1 cellular context compared by ENCODE assay signal in the genomic region with DNA sequence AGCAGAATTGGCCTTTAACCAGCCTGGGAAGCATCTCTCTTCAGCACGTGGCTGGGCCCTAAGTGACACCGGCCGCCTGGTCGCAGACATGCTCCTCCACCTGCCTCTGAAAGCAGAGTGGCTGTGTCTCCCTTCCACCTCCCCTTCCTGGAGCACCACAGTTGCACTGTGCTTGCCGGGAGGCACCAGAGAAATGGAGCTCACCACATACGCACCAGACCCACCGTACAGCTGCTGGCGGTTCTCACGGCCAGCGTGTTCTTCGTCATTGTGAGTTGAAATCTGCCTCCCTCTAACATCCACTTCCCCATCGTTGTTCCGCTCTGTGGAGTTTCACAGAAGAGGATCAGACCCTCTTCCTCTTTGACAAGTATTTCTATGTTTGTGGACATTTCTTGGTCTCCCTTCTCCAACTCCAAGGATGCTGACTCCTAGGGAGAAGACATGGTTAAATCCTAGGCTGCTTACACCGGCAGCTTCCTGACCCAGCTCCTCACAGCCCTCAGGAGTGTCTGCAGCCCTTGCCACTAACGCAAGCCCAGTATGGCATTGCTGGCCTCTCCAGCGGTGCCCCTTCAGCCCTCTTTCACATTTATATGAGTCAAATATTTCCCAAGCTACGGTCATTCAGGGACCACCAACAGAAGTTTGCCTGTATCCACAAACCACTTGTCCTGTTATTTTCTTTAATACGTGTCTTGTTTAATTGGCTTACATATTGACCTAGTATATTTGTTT.
TF ChIP-seq lines count a peak whose summit lies in the region.

No MANE protein-coding gene starts in this region.

TF ChIP-seq in HepG2, 621 proteins besides CTCF, POLR2A, EP300 and RAD21:
- no peak for TF ChIP-seq CREM (IDR thresholded peaks at IDR 0.05)
- no peak for TF ChIP-seq CREM (CRISPR knock-in tag; IDR thresholded peaks at IDR 0.05)
- TF ChIP-seq HNRNPUL1 (IDR thresholded peaks at IDR 0.05; ENCODE audit: low read depth, low read length) = no peak
- TF ChIP-seq ISL2 (CRISPR knock-in tag; IDR thresholded peaks at IDR 0.05) = no peak
- TF ChIP-seq, protein P1, sequence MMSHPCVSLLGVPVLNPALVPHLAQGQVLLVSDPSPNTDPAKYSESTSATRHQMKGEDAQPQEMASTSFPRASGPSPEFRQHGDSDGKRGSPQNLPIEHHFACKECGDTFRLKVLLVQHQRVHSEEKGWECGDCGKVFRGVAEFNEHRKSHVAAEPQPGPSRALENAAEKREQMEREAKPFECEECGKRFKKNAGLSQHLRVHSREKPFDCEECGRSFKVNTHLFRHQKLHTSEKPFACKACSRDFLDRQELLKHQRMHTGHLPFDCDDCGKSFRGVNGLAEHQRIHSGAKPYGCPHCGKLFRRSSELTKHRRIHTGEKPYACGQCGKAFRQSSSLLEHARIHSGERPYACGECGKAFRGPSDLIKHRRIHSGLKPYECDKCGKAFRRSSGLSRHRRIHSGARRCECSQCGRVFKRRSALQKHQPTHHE (CRISPR knock-in tag; IDR thresholded peaks at IDR 0.05; ENCODE audit: borderline replicate concordance) = no peak
- TF ChIP-seq ZNF619 (CRISPR knock-in tag; IDR thresholded peaks at IDR 0.05) = no peak
- TF ChIP-seq MEIS1 (CRISPR knock-in tag; IDR thresholded peaks at IDR 0.05; ENCODE audit: borderline replicate concordance) = no peak
- TF ChIP-seq, protein P2, sequence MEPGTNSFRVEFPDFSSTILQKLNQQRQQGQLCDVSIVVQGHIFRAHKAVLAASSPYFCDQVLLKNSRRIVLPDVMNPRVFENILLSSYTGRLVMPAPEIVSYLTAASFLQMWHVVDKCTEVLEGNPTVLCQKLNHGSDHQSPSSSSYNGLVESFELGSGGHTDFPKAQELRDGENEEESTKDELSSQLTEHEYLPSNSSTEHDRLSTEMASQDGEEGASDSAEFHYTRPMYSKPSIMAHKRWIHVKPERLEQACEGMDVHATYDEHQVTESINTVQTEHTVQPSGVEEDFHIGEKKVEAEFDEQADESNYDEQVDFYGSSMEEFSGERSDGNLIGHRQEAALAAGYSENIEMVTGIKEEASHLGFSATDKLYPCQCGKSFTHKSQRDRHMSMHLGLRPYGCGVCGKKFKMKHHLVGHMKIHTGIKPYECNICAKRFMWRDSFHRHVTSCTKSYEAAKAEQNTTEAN (CRISPR knock-in tag; conservative IDR thresholded peaks at IDR 0.05) = no peak
- no peak for TF ChIP-seq SRSF1 (optimal IDR thresholded peaks at IDR 0.05; ENCODE audit: low read depth, low read length)
- TF ChIP-seq, protein P3, sequence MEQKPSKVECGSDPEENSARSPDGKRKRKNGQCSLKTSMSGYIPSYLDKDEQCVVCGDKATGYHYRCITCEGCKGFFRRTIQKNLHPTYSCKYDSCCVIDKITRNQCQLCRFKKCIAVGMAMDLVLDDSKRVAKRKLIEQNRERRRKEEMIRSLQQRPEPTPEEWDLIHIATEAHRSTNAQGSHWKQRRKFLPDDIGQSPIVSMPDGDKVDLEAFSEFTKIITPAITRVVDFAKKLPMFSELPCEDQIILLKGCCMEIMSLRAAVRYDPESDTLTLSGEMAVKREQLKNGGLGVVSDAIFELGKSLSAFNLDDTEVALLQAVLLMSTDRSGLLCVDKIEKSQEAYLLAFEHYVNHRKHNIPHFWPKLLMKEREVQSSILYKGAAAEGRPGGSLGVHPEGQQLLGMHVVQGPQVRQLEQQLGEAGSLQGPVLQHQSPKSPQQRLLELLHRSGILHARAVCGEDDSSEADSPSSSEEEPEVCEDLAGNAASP (CRISPR knock-in tag; IDR thresholded peaks at IDR 0.05; ENCODE audit: borderline replicate concordance) = no peak
- TF ChIP-seq SATB2 (CRISPR knock-in tag; IDR thresholded peaks at IDR 0.05) = no peak
- TF ChIP-seq, protein P4, sequence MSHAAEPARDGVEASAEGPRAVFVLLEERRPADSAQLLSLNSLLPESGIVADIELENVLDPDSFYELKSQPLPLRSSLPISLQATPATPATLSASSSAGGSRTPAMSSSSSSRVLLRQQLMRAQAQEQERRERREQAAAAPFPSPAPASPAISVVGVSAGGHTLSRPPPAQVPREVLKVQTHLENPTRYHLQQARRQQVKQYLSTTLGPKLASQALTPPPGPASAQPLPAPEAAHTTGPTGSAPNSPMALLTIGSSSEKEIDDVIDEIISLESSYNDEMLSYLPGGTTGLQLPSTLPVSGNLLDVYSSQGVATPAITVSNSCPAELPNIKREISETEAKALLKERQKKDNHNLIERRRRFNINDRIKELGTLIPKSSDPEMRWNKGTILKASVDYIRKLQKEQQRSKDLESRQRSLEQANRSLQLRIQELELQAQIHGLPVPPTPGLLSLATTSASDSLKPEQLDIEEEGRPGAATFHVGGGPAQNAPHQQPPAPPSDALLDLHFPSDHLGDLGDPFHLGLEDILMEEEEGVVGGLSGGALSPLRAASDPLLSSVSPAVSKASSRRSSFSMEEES (CRISPR knock-in tag; IDR thresholded peaks at IDR 0.05) = no peak
- no peak for TF ChIP-seq ZNF652 (CRISPR knock-in tag; IDR thresholded peaks at IDR 0.05; ENCODE audit: borderline replicate concordance, low read depth)
